ENCODE assay signal across 1 cellular context in the genomic region with DNA sequence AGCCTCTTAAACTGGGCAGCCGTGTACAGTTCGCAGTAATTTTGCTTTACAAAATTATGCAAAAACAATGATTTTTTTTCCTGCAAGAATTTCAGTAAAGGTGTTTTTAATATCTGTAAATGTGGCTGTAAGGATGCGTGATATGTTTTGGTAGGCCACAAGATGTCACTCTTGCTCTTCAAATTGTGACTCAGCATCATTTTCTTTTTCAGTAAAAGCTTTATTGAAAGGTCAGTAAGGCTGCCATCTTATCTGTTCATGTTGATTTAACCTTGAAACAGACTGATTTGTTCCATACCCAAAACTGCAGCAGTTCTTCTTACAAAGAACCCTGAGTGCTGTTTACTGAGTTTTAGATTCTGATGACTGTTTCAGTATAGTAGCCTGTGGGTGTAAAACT.
TF ChIP-seq lines count a peak whose summit lies in the region.

No MANE protein-coding gene starts in this region.

TF ChIP-seq in HepG2, 621 proteins besides CTCF, POLR2A, EP300 and RAD21 (continued from another document):
- TF ChIP-seq, protein P1, sequence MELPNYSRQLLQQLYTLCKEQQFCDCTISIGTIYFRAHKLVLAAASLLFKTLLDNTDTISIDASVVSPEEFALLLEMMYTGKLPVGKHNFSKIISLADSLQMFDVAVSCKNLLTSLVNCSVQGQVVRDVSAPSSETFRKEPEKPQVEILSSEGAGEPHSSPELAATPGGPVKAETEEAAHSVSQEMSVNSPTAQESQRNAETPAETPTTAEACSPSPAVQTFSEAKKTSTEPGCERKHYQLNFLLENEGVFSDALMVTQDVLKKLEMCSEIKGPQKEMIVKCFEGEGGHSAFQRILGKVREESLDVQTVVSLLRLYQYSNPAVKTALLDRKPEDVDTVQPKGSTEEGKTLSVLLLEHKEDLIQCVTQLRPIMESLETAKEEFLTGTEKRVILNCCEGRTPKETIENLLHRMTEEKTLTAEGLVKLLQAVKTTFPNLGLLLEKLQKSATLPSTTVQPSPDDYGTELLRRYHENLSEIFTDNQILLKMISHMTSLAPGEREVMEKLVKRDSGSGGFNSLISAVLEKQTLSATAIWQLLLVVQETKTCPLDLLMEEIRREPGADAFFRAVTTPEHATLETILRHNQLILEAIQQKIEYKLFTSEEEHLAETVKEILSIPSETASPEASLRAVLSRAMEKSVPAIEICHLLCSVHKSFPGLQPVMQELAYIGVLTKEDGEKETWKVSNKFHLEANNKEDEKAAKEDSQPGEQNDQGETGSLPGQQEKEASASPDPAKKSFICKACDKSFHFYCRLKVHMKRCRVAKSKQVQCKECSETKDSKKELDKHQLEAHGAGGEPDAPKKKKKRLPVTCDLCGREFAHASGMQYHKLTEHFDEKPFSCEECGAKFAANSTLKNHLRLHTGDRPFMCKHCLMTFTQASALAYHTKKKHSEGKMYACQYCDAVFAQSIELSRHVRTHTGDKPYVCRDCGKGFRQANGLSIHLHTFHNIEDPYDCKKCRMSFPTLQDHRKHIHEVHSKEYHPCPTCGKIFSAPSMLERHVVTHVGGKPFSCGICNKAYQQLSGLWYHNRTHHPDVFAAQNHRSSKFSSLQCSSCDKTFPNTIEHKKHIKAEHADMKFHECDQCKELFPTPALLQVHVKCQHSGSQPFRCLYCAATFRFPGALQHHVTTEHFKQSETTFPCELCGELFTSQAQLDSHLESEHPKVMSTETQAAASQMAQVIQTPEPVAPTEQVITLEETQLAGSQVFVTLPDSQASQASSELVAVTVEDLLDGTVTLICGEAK (IDR thresholded peaks at IDR 0.05) = peak; percentile 68
- TF ChIP-seq, protein P1 (CRISPR knock-in tag; IDR thresholded peaks at IDR 0.05) = no peak; the same call in 1 of the 2 replicates
- TF ChIP-seq NR2F1 (CRISPR knock-in tag; IDR thresholded peaks at IDR 0.05) (0 out of 4 replicates have a peak, but pooled peaks of 1 of the 2 experiments have one; percentile 40), ZNF30 (CRISPR knock-in tag; IDR thresholded peaks at IDR 0.05) (no peak), MAFF (IDR thresholded peaks at IDR 0.05; ENCODE audit: low read depth, low read length) (0 out of 2 replicates have a peak, but pooled peaks have one; percentile 46), ATM (IDR thresholded peaks at IDR 0.05; ENCODE audit: borderline replicate concordance) (no peak), ZNF749 (CRISPR knock-in tag; IDR thresholded peaks at IDR 0.05; ENCODE audit: borderline replicate concordance) (no peak), NFE2L2 (IDR thresholded peaks at IDR 0.05; ENCODE audit: low read length) (peak; percentile 85), PCBP1 (IDR thresholded peaks at IDR 0.05; ENCODE audit: borderline replicate concordance, low read depth, low read length) (no peak)
